ENCODE assay signal across 7 cellular contexts in the genomic region with DNA sequence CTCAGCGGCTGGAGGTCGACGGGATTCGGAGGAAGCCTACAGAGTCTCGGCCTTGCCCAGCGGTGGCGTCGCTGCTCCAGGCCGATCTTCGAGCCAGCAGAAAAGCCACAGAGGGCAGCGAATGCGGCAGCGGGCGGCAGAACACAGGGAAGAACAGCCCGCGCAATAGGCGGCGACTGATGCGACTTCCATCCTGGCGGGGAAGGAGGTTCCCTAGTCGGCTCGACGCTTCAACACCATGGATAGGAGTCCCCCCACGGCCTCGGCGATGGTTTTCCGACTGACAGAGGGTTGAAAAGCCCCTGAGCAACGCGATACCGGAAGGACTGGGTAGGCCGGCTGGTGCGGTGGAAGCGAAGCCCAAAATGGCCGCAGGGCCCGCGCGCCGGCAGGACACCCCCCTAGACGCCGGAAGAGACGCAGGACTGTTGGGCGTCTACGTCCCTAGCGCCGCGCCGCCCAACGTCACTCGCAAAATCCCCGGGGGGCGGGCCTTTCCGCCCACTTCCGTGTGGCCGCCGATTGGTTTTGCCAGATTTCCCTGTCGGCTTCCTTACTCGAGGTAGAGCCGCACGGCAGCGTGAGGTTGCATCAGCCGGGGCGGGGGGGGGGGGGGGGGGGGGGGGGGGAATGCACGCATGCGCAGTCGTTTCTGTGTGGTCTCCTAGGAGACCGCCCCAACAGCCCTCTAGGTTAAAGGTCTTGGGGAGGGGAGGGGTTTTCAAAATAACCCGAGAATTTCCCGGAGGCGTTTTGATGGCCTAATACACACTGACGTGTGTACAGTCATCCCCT. TPM values are rescaled to one million over a fixed set of nuclear protein-coding genes. Genes with fewer than 3 reads are reported as not detected.
DNase-seq lines count a peak whose midpoint lies in the region; ATAC-seq and TF ChIP-seq lines count a peak whose summit lies in the region.

A gene (minus strand): TSS at position 367 of the 795 bp plus-strand sequence. CDS start 406 bp downstream, outside the sequence.

- in situ Hi-C loops in astrocyte of the cerebellum (cut with HindIII; ENCODE audit: low sequenced_read_pairs): no loop called here

- TF ChIP-seq POLR2A in GM18505 (IDR thresholded peaks at IDR 0.05; ENCODE audit: borderline replicate concordance, extremely low read depth, insufficient read depth, insufficient read length): peak; percentile 94

- peak within 1 kb of the TSS; percentile 83 for H3K4me3 ChIP-seq in astrocyte of the cerebellum (ENCODE audit: low read depth, low read length)

- TF ChIP-seq CTCF in astrocyte of the cerebellum (IDR thresholded peaks at IDR 0.05; ENCODE audit: low read depth, low read length, missing control alignments): no peak

- DNase-seq in NCI-H2029 treated with DMSO at 0.1 percent for 48 hours (lab: John Stamatoyannopoulos, UW) (peak; percentile 77), T-helper 9 cell (peak; percentile 94), astrocyte of the cerebellum (ENCODE audit: low read depth) (peak; percentile 95), hepatic stellate cell (ENCODE audit: low spot score) (peak; percentile 96), renal cortical epithelial cell (ENCODE audit: low read depth) (peak; percentile 94)

- ATAC-seq in GM18505 (IDR thresholded peaks at IDR 0.05; ENCODE audit: unreplicated experiment) (peak; percentile 90), HG02973 (IDR thresholded peaks at IDR 0.05; ENCODE audit: unreplicated experiment) (peak; percentile 83)

RNA-seq across cellular contexts. Expression of the gene that starts here (rescaled TPM):
- total RNA-seq in renal cortical epithelial cell: 34.9 and 46.9 TPM in 2 replicates

Comparison
In these comparisons a context has a peak if more than half of its experiments do, and no peak if none do; other contexts are left out.
1. Peak in every context shown above with its lines: DNase-seq, ATAC-seq and H3K4me3 ChIP-seq.